Comparison of ENCODE assay signal across 8 cellular contexts in genomic region chr1:247111259-247111635, GRCh38. TPM values are rescaled to one million over a fixed set of nuclear protein-coding genes. Genes with fewer than 3 reads are reported as not detected.
DNase-seq lines count a peak whose midpoint lies in the region; ATAC-seq and TF ChIP-seq lines count a peak whose summit lies in the region.

No MANE protein-coding gene starts in this region.

- no peak for DNase-seq in CD8-positive, alpha-beta T cell
- no peak for DNase-seq in PC-3
- DNase-seq in epithelial cell of prostate (ENCODE audit: low read depth, low spot score) = no peak
- no peak for DNase-seq in natural killer cell
- DNase-seq in NCI-H82 (lab: John Stamatoyannopoulos, UW) = no peak
- DNase-seq in NCI-H510A (lab: John Stamatoyannopoulos, UW) = no peak
- DNase-seq in HUDEP-2 (lab: John Stamatoyannopoulos, UW; ENCODE audit: unreplicated experiment in 76 of 76) = no peak

- H3K9me3 ChIP-seq in CD8-positive, alpha-beta T cell (ENCODE audit: low read length) = no peaks in the 10 kb centered on the region
- H3K9me3 ChIP-seq in PC-3 (ENCODE audit: low read length) = no peaks in the 10 kb centered on the region

- H3K27me3 Mint-ChIP-seq in CD8-positive, alpha-beta T cell (ENCODE audit: low read depth) = peaks cover 42% of the 10 kb centered on the region
- H3K27me3 Mint-ChIP-seq in natural killer cell (ENCODE audit: low read depth in 2 of 2) = peaks cover 39 to 41% of the 10 kb centered on the region in 2 donors

- no peak overlapping the region for H3K27ac Mint-ChIP-seq in CD8-positive, alpha-beta T cell
- H3K27ac Mint-ChIP-seq in natural killer cell = no peak overlapping the region

- H3K4me3 Mint-ChIP-seq in CD8-positive, alpha-beta T cell = peak overlapping the region; percentile 79
- H3K4me3 Mint-ChIP-seq in natural killer cell = peak overlapping the region; percentile 80

- CTCF ChIA-PET in CD8-positive, alpha-beta T cell (lab: Charles Lee) = no interaction called here
- CTCF ChIA-PET in PC-3 (lab: Charles Lee) = no interaction called here

- TF ChIP-seq CTCF in CD8-positive, alpha-beta T cell (IDR thresholded peaks at IDR 0.05) = no peak
- TF ChIP-seq CTCF in PC-3 (conservative IDR thresholded peaks at IDR 0.05; ENCODE audit: low read depth, low read length) (no peak), natural killer cell (IDR thresholded peaks at IDR 0.05) (no peak)

- H3K4me3 ChIP-seq in CD8-positive, alpha-beta T cell (ENCODE audit: low read depth, low read length) = peak overlapping the region; percentile 46
- peak overlapping the region; percentile 83 for H3K4me3 ChIP-seq in PC-3 (ENCODE audit: low read length)

- peaks cover 9% of the 10 kb centered on the region for H3K4me1 ChIP-seq in CD8-positive, alpha-beta T cell (ENCODE audit: insufficient read depth, low read length)
- peaks cover 18% of the 10 kb centered on the region for H3K4me1 ChIP-seq in PC-3 (ENCODE audit: insufficient read depth, low read length)

- no peaks in the 10 kb centered on the region for H4K20me1 ChIP-seq in PC-3 (ENCODE audit: low read length)

- no peaks in the 10 kb centered on the region for H3K36me3 Mint-ChIP-seq in CD8-positive, alpha-beta T cell
- H3K36me3 Mint-ChIP-seq in natural killer cell = no peaks in the 10 kb centered on the region

- peak overlapping the region; percentile 62; the same call in 1 of the 2 replicates for H3K9ac ChIP-seq in PC-3 (ENCODE audit: low read length)

- H3K4me2 ChIP-seq in PC-3 (ENCODE audit: low read length) = peak overlapping the region; percentile 94

- H3K27ac ChIP-seq in CD8-positive, alpha-beta T cell (ENCODE audit: low read depth, low read length) = no peak overlapping the region
- H3K27ac ChIP-seq in PC-3 (ENCODE audit: low read length) = no peak overlapping the region
- peak overlapping the region; percentile 29 for H3K27ac ChIP-seq in epithelial cell of prostate

- H3K79me2 ChIP-seq in PC-3 (ENCODE audit: low read length) = no peaks in the 10 kb centered on the region

- peak overlapping the region; percentile 100 for H2AFZ ChIP-seq in PC-3 (ENCODE audit: low read length)

- no peaks in the 10 kb centered on the region for H3F3A ChIP-seq in PC-3 (ENCODE audit: low read length, unreplicated experiment)

- POLR2A ChIA-PET in CD8-positive, alpha-beta T cell (lab: Charles Lee) = no interaction called here
- POLR2A ChIA-PET in PC-3 (lab: Charles Lee; ENCODE audit: unreplicated experiment) = interaction anchor here (0.6 kb wide), 1 partner anchor 181 kb away, joined by 12 read pairs; no protein-coding TSS in a partner anchor

- no peaks in the 10 kb centered on the region for H3K9me2 ChIP-seq in PC-3 (replicated peaks; ENCODE audit: low read length)

- H3K27me3 ChIP-seq in CD8-positive, alpha-beta T cell (ENCODE audit: insufficient read depth, low read length) = peaks cover 6% of the 10 kb centered on the region
- H3K27me3 ChIP-seq in PC-3 (ENCODE audit: low read length) = no peaks in the 10 kb centered on the region

- peaks cover 8% of the 10 kb centered on the region for H3K4me1 Mint-ChIP-seq in CD8-positive, alpha-beta T cell (ENCODE audit: low read depth)
- H3K4me1 Mint-ChIP-seq in natural killer cell = peaks cover 7 to 10% of the 10 kb centered on the region in 2 donors

- no TSS peak for BruUV-seq in PC-3 (replicated peaks; lab: Mats Ljungman, UMichigan)

- no peaks in the 10 kb centered on the region for H3K9me3 Mint-ChIP-seq in CD8-positive, alpha-beta T cell
- no peaks in the 10 kb centered on the region for H3K9me3 Mint-ChIP-seq in natural killer cell

- intact Hi-C loops in CD8-positive, alpha-beta T cell (cut with DNase I, micrococcal nuclease) = loop anchor here (5.0 kb wide), 2 partner anchors 221 to 256 kb away; partner anchors contain the start of gene ZNF496 (in 1 of the 2)
- intact Hi-C loops in PC-3 (cut with micrococcal nuclease) (loop anchor here (5.0 kb wide), 1 partner anchor 221 kb away; the partner anchor contains the start of gene ZNF496), natural killer cell (cut with micrococcal nuclease) (loop anchor here (5.0 kb wide), 1 partner anchor 421 kb away; no protein-coding TSS in a partner anchor)

- peak; percentile 34 for ATAC-seq in CD8-positive, alpha-beta T cell
- ATAC-seq in PC-3 (peak; percentile 27), natural killer cell (peak in 2 of 3 donors; percentile 47 to 58), GM21447 (IDR thresholded peaks at IDR 0.05; ENCODE audit: unreplicated experiment) (no peak)

- H3K36me3 ChIP-seq in CD8-positive, alpha-beta T cell (ENCODE audit: insufficient read depth, low read length) = no peaks in the 10 kb centered on the region
- H3K36me3 ChIP-seq in PC-3 (ENCODE audit: low read depth, low read length) = no peaks in the 10 kb centered on the region

RNA-seq across cellular contexts. Expression of gene ZNF669, which starts 7.1 kb away (rescaled TPM):
- total RNA-seq in CD8-positive, alpha-beta T cell = 10 to 100 TPM; 15.5 to 23.2 TPM
- total RNA-seq in PC-3 (2014; rRNA removed) = 12.3 and 14.1 TPM in 2 replicates
- total RNA-seq in natural killer cell = 10 to 100 TPM; 16.2 to 18.3 (median 17.0) TPM

RNA-seq across cellular contexts. Expression of gene ZNF670, which starts 32.6 kb away (rescaled TPM):
- total RNA-seq in CD8-positive, alpha-beta T cell = under 1 TPM in 1 of 2 experiments, not detected in 1; 0.17 TPM
- total RNA-seq in PC-3 (2014; rRNA removed) (5.6 and 5.9 TPM in 2 replicates), natural killer cell (under 1 TPM; 0.35 to 0.95 (median 0.45) TPM)
